In the genomic region with DNA sequence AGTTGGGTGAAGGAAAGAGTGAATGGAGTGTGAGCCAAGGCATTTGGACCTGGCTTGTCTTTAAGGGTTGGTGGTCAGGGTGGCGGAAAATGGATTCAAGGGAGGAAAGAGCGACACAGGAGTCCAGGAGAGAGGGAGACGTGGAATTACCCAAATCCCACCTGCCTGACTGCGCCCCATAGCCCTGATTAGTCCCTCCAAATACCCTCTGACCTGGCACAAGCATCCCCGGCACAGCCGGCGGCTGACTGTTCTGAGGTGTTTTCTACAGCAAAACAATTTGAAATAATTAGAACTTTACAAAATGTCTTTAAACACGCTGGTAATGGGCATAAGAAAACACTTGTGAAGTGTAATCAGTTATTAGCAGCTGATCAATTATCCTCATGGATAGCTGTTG, we compare ENCODE assay signal across 9 cellular contexts.
"Had no signal": no experiment of that assay in that cellular context is flagged by ENCODE, and none has a peak within 500 bp of the region (broad histone marks: within the 10 kb centered on the region; RNA-seq: fewer than 3 reads in every experiment).

No MANE protein-coding gene starts in this region.

- H2AFZ ChIP-seq: GM23248 had no signal

- DNase-seq: HFFc6, KBM-7 had no signal

- ATAC-seq: HCT116, HepG2 had no signal

- H3K36me3 ChIP-seq: HAP-1 had no signal

- FAIRE-seq: HepG2 had no signal

- H3K9ac ChIP-seq: GM23248, KMS-11 had no signal

- H3K4me1 Mint-ChIP-seq: IgD-negative memory B cell had no signal

- H3K4me1 ChIP-seq: HAP-1 had no signal

- H3K4me3 Mint-ChIP-seq: HFFc6 had no signal

- H3K4me2 ChIP-seq: KMS-11 had no signal

- H3K9me3 ChIP-seq: HAP-1 had no signal

- H3K27ac Mint-ChIP-seq: HFFc6, IgD-negative memory B cell had no signal

- H3K27ac ChIP-seq: GM23248, HL-60, KMS-11 had no signal

- H3K4me3 ChIP-seq: GM23248, HAP-1 had no signal
